ENCODE assay signal across 1 cellular context in genomic region chr5:64834037-64834436, GRCh38.
TF ChIP-seq lines count a peak whose summit lies in the region.

No MANE protein-coding gene starts in this region.

TF ChIP-seq in WTC11, 78 proteins besides CTCF, POLR2A, EP300 and RAD21 (continued from another document):
- TF ChIP-seq TEAD1 (CRISPR knock-in tag; IDR thresholded peaks at IDR 0.05) = no peak
- no peak for TF ChIP-seq ZBTB43 (CRISPR knock-in tag; IDR thresholded peaks at IDR 0.05)
- no peak for TF ChIP-seq ZNF532 (CRISPR knock-in tag; IDR thresholded peaks at IDR 0.05; ENCODE audit: borderline replicate concordance)
- no peak for TF ChIP-seq IRF1 (CRISPR knock-in tag; IDR thresholded peaks at IDR 0.05)
